10 cellular contexts compared by ENCODE assay signal in the genomic region with DNA sequence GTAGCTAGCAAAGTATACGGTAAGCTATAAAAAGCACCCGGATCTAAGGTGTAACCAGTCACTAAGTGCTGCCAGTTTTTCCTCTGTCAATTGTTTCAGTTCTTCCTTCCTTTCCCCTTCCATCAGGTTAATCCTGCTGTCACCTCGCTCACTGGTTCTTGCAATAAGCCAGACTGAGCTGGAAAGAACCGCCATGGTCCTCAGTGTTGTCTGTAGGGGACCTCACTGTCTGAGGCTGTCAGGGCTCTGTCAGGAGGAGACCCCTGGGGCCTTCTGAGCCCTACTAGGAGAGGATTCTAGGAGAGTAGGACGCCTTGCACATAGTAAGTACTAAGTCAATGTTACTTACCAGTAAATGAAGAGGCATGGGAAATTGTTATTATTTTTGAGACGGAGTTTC. TPM values are rescaled to one million over a fixed set of nuclear protein-coding genes. Genes with fewer than 3 reads are reported as not detected.
DNase-seq lines count a peak whose midpoint lies in the region.
"Had no signal": no experiment of that assay in that cellular context is flagged by ENCODE, and none has a peak within 500 bp of the region (broad histone marks: within the 10 kb centered on the region; RNA-seq: fewer than 3 reads in every experiment).

No MANE protein-coding gene starts in this region.

- H3K4me1 ChIP-seq in ACC112 (ENCODE audit: control insufficient read depth, insufficient read depth, low read length, unreplicated experiment) (peaks cover 2% of the 10 kb centered on the region), GM23248 (ENCODE audit: insufficient read depth) (peaks cover 20% of the 10 kb centered on the region), mesodermal cell (ENCODE audit: control insufficient read depth, insufficient read depth, low read length, poor library complexity, severe bottlenecking) (peaks cover 6% of the 10 kb centered on the region)

- H3K36me3 ChIP-seq in ACC112 (ENCODE audit: insufficient read depth, low read length) (no peaks in the 10 kb centered on the region), GM23248 (ENCODE audit: low read depth) (no peaks in the 10 kb centered on the region), mesodermal cell (ENCODE audit: control insufficient read depth, insufficient read depth, low read length) (peaks cover 8% of the 10 kb centered on the region)
- H3K36me3 ChIP-seq: upper lobe of right lung had no signal

- H3K4me1 Mint-ChIP-seq in activated naive CD8-positive, alpha-beta T cell (ENCODE audit: low read depth): peaks cover 54% of the 10 kb centered on the region

- H3K27me3 Mint-ChIP-seq in activated naive CD8-positive, alpha-beta T cell: no peaks in the 10 kb centered on the region

- H4K20me1 ChIP-seq in GM23248 (ENCODE audit: insufficient read depth): no peaks in the 10 kb centered on the region

- H3K27ac Mint-ChIP-seq in activated naive CD8-positive, alpha-beta T cell: peak overlapping the region; percentile 67

- 72 to 74% methylated on average over 6 of the region's 6 CpGs for WGBS in GM23248 (ENCODE audit: low coverage in 1 of 2, low lambda C conversion rate in 2 of 2, missing lambda C conversion rate in 2 of 2), 2 experiments
- 94 to 98% methylated on average over 5 to 6 of the region's 6 CpGs for WGBS in mesodermal cell (ENCODE audit: insufficient coverage in 2 of 2), 2 experiments

- peak overlapping the region; percentile 98 for H3K4me3 ChIP-seq in ACC112 (ENCODE audit: low read depth, low read length)
- peak overlapping the region; percentile 97 for H3K4me3 ChIP-seq in GM23248
- peak overlapping the region; percentile 99 for H3K4me3 ChIP-seq in mesodermal cell (ENCODE audit: extremely low read depth, insufficient read depth, low read length, poor library complexity, severe bottlenecking)

- peaks cover 11% of the 10 kb centered on the region; the same call in 1 of the 2 replicates for H3F3A ChIP-seq in GM23248 (ENCODE audit: insufficient read depth)

- H3K9me3 Mint-ChIP-seq in activated naive CD8-positive, alpha-beta T cell (ENCODE audit: low read depth): no peaks in the 10 kb centered on the region

- DNase-seq in GM23248 (no peak), OCI-M1 (lab: John Stamatoyannopoulos, UW) (no peak), DMS114 treated with DMSO at 0.1 percent for 48 hours (lab: John Stamatoyannopoulos, UW; ENCODE audit: unreplicated experiment) (no peak), SIG-M5 (lab: John Stamatoyannopoulos, UW) (no peak)
- DNase-seq in effector CD8-positive, alpha-beta T cell (lab: John Stamatoyannopoulos, UW): no peak
- DNase-seq: NCI-H1694 treated with DMSO at 0.1 percent for 48 hours, upper lobe of right lung had no signal

- H3K79me2 ChIP-seq in ACC112 (ENCODE audit: control insufficient read depth, insufficient read depth, low read length, unreplicated experiment) (peaks cover 36% of the 10 kb centered on the region), GM23248 (ENCODE audit: insufficient read depth) (peaks cover 54% of the 10 kb centered on the region)

- peaks cover 3% of the 10 kb centered on the region for H3K36me3 Mint-ChIP-seq in activated naive CD8-positive, alpha-beta T cell

- H3K27me3 ChIP-seq in ACC112 (ENCODE audit: insufficient read depth, low read length): no peaks in the 10 kb centered on the region
- H3K27me3 ChIP-seq in GM23248 (replicated peaks; ENCODE audit: insufficient read depth): no peaks in the 10 kb centered on the region
- H3K27me3 ChIP-seq: upper lobe of right lung had no signal

- H3K9ac ChIP-seq in GM23248: peak overlapping the region; percentile 96

- in situ Hi-C loops in GM23248 (cut with MboI): no loop called here

- H3K4me2 ChIP-seq in GM23248 (ENCODE audit: unreplicated experiment): peak overlapping the region; percentile 88

- H3K4me3 Mint-ChIP-seq in activated naive CD8-positive, alpha-beta T cell: peak overlapping the region; percentile 99

- no peak overlapping the region for H2AFZ ChIP-seq in ACC112 (ENCODE audit: low read length, unreplicated experiment)
- H2AFZ ChIP-seq in GM23248: no peak overlapping the region

- no peaks in the 10 kb centered on the region for H3K9me2 ChIP-seq in GM23248 (ENCODE audit: insufficient read depth)

- no peaks in the 10 kb centered on the region for H3K9me3 ChIP-seq in GM23248 (ENCODE audit: low read depth)
- peaks cover 12% of the 10 kb centered on the region for H3K9me3 ChIP-seq in mesodermal cell (ENCODE audit: control insufficient read depth, low read length)
- H3K9me3 ChIP-seq: upper lobe of right lung had no signal

- H3K27ac ChIP-seq in ACC112 (ENCODE audit: low read depth, low read length) (no peak overlapping the region), GM23248 (no peak overlapping the region), mesodermal cell (ENCODE audit: low read depth, low read length, severe bottlenecking) (no peak overlapping the region)

RNA-seq across cellular contexts. Expression of gene TBC1D22A, which starts 1.4 kb away (rescaled TPM):
- 12.3 and 13.3 TPM in 2 replicates for total RNA-seq in GM23248 (2014; rRNA removed; shearing (Covaris generic))
- 16.9 and 17.9 TPM in 2 replicates for polyA plus RNA-seq in GM23248 (2016; fragmentation: Nextera tagmentation; extraction: Ambion mirVana)
- 15.3 TPM for polyA plus RNA-seq in mesodermal cell (2013, experiment 1 of 2)
- 15.9 TPM for polyA plus RNA-seq in mesodermal cell (2013, experiment 2 of 2)

RNA-seq across cellular contexts. Expression of gene CERK, which starts 23.0 kb away (rescaled TPM):
- 45.1 and 45.4 TPM in 2 replicates for total RNA-seq in GM23248 (2014; rRNA removed; shearing (Covaris generic))
- 24.3 and 25.3 TPM in 2 replicates for polyA plus RNA-seq in GM23248 (2016; fragmentation: Nextera tagmentation; extraction: Ambion mirVana)
- polyA plus RNA-seq in mesodermal cell (2013, experiment 1 of 2): 69.1 TPM
- polyA plus RNA-seq in mesodermal cell (2013, experiment 2 of 2): 61.2 TPM
